ENCODE assay signal across 20 cellular contexts in the genomic region with DNA sequence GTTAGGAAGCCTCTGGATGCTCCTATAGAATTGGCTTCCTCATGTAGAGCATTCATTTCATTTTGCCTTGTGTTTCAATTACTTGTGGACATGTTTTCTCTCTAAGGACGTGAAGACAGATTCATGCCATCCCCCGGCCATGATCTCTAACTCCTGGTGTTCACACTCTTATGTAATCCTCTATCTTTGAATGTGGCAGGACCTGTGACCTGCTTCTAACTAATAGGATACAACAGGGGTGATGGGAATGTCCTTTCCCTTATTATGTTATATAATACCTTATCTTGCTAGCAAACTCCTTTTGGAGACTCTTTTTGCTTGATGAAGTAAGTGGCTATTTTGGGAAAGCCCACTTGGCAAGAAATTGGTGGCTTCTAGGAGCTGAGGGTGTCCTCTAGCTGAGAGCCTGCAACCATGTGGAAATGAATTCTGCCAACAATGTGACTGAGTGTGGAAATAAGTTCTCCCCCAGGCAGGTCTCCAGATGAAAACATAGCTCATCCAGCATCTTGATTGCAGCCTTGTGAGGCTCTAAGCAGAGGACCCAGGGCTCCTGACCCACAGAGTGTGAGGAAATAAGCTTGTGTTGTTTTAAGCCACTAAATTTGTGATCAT. TPM values are rescaled to one million over a fixed set of nuclear protein-coding genes. Genes with fewer than 3 reads are reported as not detected.
"Had no signal": no experiment of that assay in that cellular context is flagged by ENCODE, and none has a peak within 500 bp of the region (broad histone marks: within the 10 kb centered on the region; RNA-seq: fewer than 3 reads in every experiment).

No MANE protein-coding gene starts in this region.

- H3K36me3 Mint-ChIP-seq: activated naive CD8-positive, alpha-beta T cell treated with anti-CD3 and anti-CD28 coated beads, Interleukin-2, amount 10 ng/mL, durations not matched to agents 7 days and 5 days; natural killer cell treated with Interleukin-12 subunit alpha and Interleukin-12 subunit beta and Interleukin-15 and Interleukin-18, amount 100 ng/mL, for 72 hours had no signal

- H3K4me1 ChIP-seq: breast epithelium, foreskin keratinocyte, spleen had no signal

- H3K27ac ChIP-seq: breast epithelium, foreskin keratinocyte, spleen, thoracic aorta had no signal

- H3K9me3 ChIP-seq: breast epithelium, mucosa of descending colon, spleen, thoracic aorta had no signal

- H3K4me1 Mint-ChIP-seq: activated naive CD8-positive, alpha-beta T cell treated with anti-CD3 and anti-CD28 coated beads, Interleukin-2, amount 10 ng/mL, durations not matched to agents 7 days and 5 days; stimulated activated naive CD8-positive, alpha-beta T cell treated with anti-CD3 and anti-CD28 coated beads, Interleukin-15, amount 100 ng/mL, for 72 hours had no signal

- H3K27ac Mint-ChIP-seq: activated naive CD8-positive, alpha-beta T cell treated with anti-CD3 and anti-CD28 coated beads, Interleukin-2, amount 10 ng/mL, durations not matched to agents 7 days and 5 days; natural killer cell treated with Interleukin-12 subunit alpha and Interleukin-12 subunit beta and Interleukin-15 and Interleukin-18, amount 100 ng/mL, for 72 hours; stimulated activated naive CD8-positive, alpha-beta T cell treated with anti-CD3 and anti-CD28 coated beads, Interleukin-15, amount 100 ng/mL, for 72 hours; T-helper 2 cell treated with Interferon-gamma antibody and Interleukin-4, amounts not matched to agents 5 μg/mL and 100 μg/mL, for 36 hours had no signal

- ATAC-seq: esophagus mucosa; foreskin keratinocyte; left lobe of liver; mucosa of descending colon; natural killer cell treated with Interleukin-12 subunit alpha and Interleukin-12 subunit beta and Interleukin-15 and Interleukin-18, amount 100 ng/mL, for 72 hours; stimulated activated naive CD8-positive, alpha-beta T cell treated with anti-CD3 and anti-CD28 coated beads, Interleukin-15, amount 100 ng/mL, for 72 hours had no signal

- H3K4me3 ChIP-seq: breast epithelium, mucosa of descending colon, spleen, thoracic aorta had no signal

- H3K9me3 Mint-ChIP-seq: activated naive CD8-positive, alpha-beta T cell treated with anti-CD3 and anti-CD28 coated beads, Interleukin-2, amount 10 ng/mL, durations not matched to agents 7 days and 5 days; natural killer cell treated with Interleukin-12 subunit alpha and Interleukin-12 subunit beta and Interleukin-15 and Interleukin-18, amount 100 ng/mL, for 72 hours; stimulated activated naive CD8-positive, alpha-beta T cell treated with anti-CD3 and anti-CD28 coated beads, Interleukin-15, amount 100 ng/mL, for 72 hours; T-helper 2 cell treated with Interferon-gamma antibody and Interleukin-4, amounts not matched to agents 5 μg/mL and 100 μg/mL, for 36 hours had no signal

- H3K36me3 ChIP-seq: breast epithelium, spleen, thoracic aorta had no signal

- DNase-seq: activated CD4-positive, alpha-beta T cell treated with anti-CD3 and anti-CD28 coated beads, Interleukin-2, amount 50 U/mL, for 1 hour; activated naive CD4-positive, alpha-beta T cell; activated naive CD8-positive, alpha-beta T cell treated with anti-CD3 and anti-CD28 coated beads, Interleukin-2, amount 10 ng/mL, durations not matched to agents 7 days and 5 days; activated T-cell treated with anti-CD3 and anti-CD28 coated beads for 4 hours; foreskin keratinocyte; islet precursor cell; mucosa of descending colon; nucleus accumbens; posterior cingulate gyrus; spleen; stimulated activated naive CD8-positive, alpha-beta T cell treated with anti-CD3 and anti-CD28 coated beads, Interleukin-15, amount 100 ng/mL, for 72 hours; SW 1271 had no signal

- H3K4me3 Mint-ChIP-seq: activated naive CD8-positive, alpha-beta T cell treated with anti-CD3 and anti-CD28 coated beads, Interleukin-2, amount 10 ng/mL, durations not matched to agents 7 days and 5 days; natural killer cell treated with Interleukin-12 subunit alpha and Interleukin-12 subunit beta and Interleukin-15 and Interleukin-18, amount 100 ng/mL, for 72 hours; stimulated activated naive CD8-positive, alpha-beta T cell treated with anti-CD3 and anti-CD28 coated beads, Interleukin-15, amount 100 ng/mL, for 72 hours; T-helper 2 cell treated with Interferon-gamma antibody and Interleukin-4, amounts not matched to agents 5 μg/mL and 100 μg/mL, for 36 hours had no signal

RNA-seq across cellular contexts. Expression of a gene that starts 13.8 kb away (rescaled TPM):
- total RNA-seq: activated naive CD8-positive, alpha-beta T cell treated with anti-CD3 and anti-CD28 coated beads, Interleukin-2, amount 10 ng/mL, durations not matched to agents 7 days and 5 days; breast epithelium; esophagus mucosa; foreskin keratinocyte; left lobe of liver; natural killer cell treated with Interleukin-12 subunit alpha and Interleukin-12 subunit beta and Interleukin-15 and Interleukin-18, amount 100 ng/mL, for 72 hours; SK-MEL-5; thoracic aorta; ureter had no signal
- polyA plus RNA-seq: foreskin keratinocyte had no signal
